Comparison of ENCODE assay signal across 12 cellular contexts in genomic region chr5:138601444-138601843, GRCh38. TPM values are rescaled to one million over a fixed set of nuclear protein-coding genes. Genes with fewer than 3 reads are reported as not detected.
DNase-seq lines count a peak whose midpoint lies in the region; ATAC-seq, FAIRE-seq and TF ChIP-seq lines count a peak whose summit lies in the region.
"Had no signal": no experiment of that assay in that cellular context is flagged by ENCODE, and none has a peak within 500 bp of the region (broad histone marks: within the 10 kb centered on the region; RNA-seq: fewer than 3 reads in every experiment).

No MANE protein-coding gene starts in this region.

- POLR2A ChIA-PET in AG04449 (lab: Yijun Ruan, JAX) = no interaction called here

- H3K4me1 Mint-ChIP-seq in HFFc6 (ENCODE audit: low read depth) (peaks cover 11% of the 10 kb centered on the region), astrocyte (ENCODE audit: low read depth, unreplicated experiment) (peaks cover 24% of the 10 kb centered on the region)

- H3K4me2 ChIP-seq in astrocyte (ENCODE audit: low read length) = no peak overlapping the region

- DNase-seq in AG04449 (ENCODE audit: low read depth, low spot score) = peak; percentile 52
- peak; percentile 79 for DNase-seq in HFFc6
- no peak for DNase-seq in astrocyte (ENCODE audit: low read depth)
- peak; percentile 73 for DNase-seq in kidney tubule cell (ENCODE audit: low spot score)
- no peak for DNase-seq in NCI-H187 (lab: John Stamatoyannopoulos, UW)
- no peak for DNase-seq in effector CD4-positive, alpha-beta T cell
- DNase-seq in DMS53 (lab: John Stamatoyannopoulos, UW) = no peak
- DNase-seq: NCI-H1417 had no signal

- TF ChIP-seq CTCF in AG04449 (IDR thresholded peaks at IDR 0.05; ENCODE audit: insufficient read depth, low read length, missing control alignments) (no peak), HFFc6 (IDR thresholded peaks at IDR 0.05) (no peak), astrocyte (IDR thresholded peaks at IDR 0.05; ENCODE audit: insufficient read depth, low read depth, low read length) (no peak)

- H3K9ac ChIP-seq in astrocyte (ENCODE audit: low read length) = no peak overlapping the region

- H3K36me3 Mint-ChIP-seq in HFFc6 (ENCODE audit: low read depth) (no peaks in the 10 kb centered on the region), astrocyte (ENCODE audit: low read depth, unreplicated experiment) (no peaks in the 10 kb centered on the region)

- no peaks in the 10 kb centered on the region for H3K9me3 ChIP-seq in astrocyte (ENCODE audit: insufficient read depth, low read depth, low read length)
- H3K9me3 ChIP-seq: neutrophil had no signal

- H3K9me3 Mint-ChIP-seq in HFFc6 = no peaks in the 10 kb centered on the region
- H3K9me3 Mint-ChIP-seq in astrocyte (ENCODE audit: unreplicated experiment) = no peaks in the 10 kb centered on the region
- H3K9me3 Mint-ChIP-seq: activated T-helper 2 cell treated with anti-CD3 and anti-CD28 coated beads, Interferon-gamma antibody, Interleukin-2, Interleukin-4, amounts not matched to agents 10 μg/mL and 5 μg/mL and 100 μg/mL, durations not matched to agents 14 hours and 24 hours and 36 hours had no signal

- H3K36me3 ChIP-seq in astrocyte (ENCODE audit: insufficient read depth, low read length) = no peaks in the 10 kb centered on the region
- H3K36me3 ChIP-seq: neutrophil had no signal

- H3K27me3 Mint-ChIP-seq in HFFc6 (ENCODE audit: insufficient read depth) = peaks cover 28% of the 10 kb centered on the region
- H3K27me3 Mint-ChIP-seq in astrocyte (ENCODE audit: low read depth, unreplicated experiment) = peaks cover 12% of the 10 kb centered on the region

- CTCF ChIA-PET in AG04449 (lab: Yijun Ruan, JAX) = interaction anchor here (1.3 kb wide), 2 partner anchors 14 to 22 kb away, joined by 3 to 5 read pairs; no protein-coding TSS in a partner anchor

- FAIRE-seq in astrocyte (lab: Jason Lieb, UNC) = no peak
- FAIRE-seq: frontal cortex had no signal

- no peaks in the 10 kb centered on the region for H4K20me1 ChIP-seq in astrocyte (ENCODE audit: insufficient read depth, low read length)

- H3K27me3 ChIP-seq in astrocyte (ENCODE audit: insufficient read depth, low read length) = peaks cover 30% of the 10 kb centered on the region

- H3K4me3 Mint-ChIP-seq in HFFc6 (no peak overlapping the region), astrocyte (ENCODE audit: unreplicated experiment) (no peak overlapping the region)

- ATAC-seq in GM21447 (IDR thresholded peaks at IDR 0.05; ENCODE audit: unreplicated experiment) = no peak

- no peak overlapping the region for H3K27ac ChIP-seq in astrocyte (ENCODE audit: low read depth, low read length)
- H3K27ac ChIP-seq: neutrophil had no signal

- no peaks in the 10 kb centered on the region for H3K4me1 ChIP-seq in astrocyte (ENCODE audit: insufficient read depth, low read length)

- no peak overlapping the region for H2AFZ ChIP-seq in astrocyte (ENCODE audit: low read depth, low read length)

- H3K4me3 ChIP-seq in AG04449 (ENCODE audit: low read depth, low read length) (no peak overlapping the region), astrocyte (ENCODE audit: insufficient read depth, low read depth, low read length) (no peak overlapping the region)

- H3K79me2 ChIP-seq in astrocyte (ENCODE audit: insufficient read depth, low read length) = no peaks in the 10 kb centered on the region

- H3K27ac Mint-ChIP-seq in HFFc6 (peak overlapping the region; percentile 70), astrocyte (ENCODE audit: unreplicated experiment) (peak overlapping the region; percentile 47)
- H3K27ac Mint-ChIP-seq: activated T-helper 2 cell treated with anti-CD3 and anti-CD28 coated beads, Interferon-gamma antibody, Interleukin-2, Interleukin-4, amounts not matched to agents 10 μg/mL and 5 μg/mL and 100 μg/mL, durations not matched to agents 14 hours and 24 hours and 36 hours had no signal

RNA-seq across cellular contexts. Expression of gene HSPA9, which starts 26.2 kb away (rescaled TPM):
- 100 to 1,000 TPM; 193 to 236 (median 210) TPM for total RNA-seq in HFFc6 (2021; fragmentation: NEBNext Ultra II Directional; extraction: Animal tissue kit (Norgen Biotek cat#: 25700))
- total RNA-seq in astrocyte = 266 and 271 TPM in 2 replicates

RNA-seq across cellular contexts. Expression of gene ETF1, which starts 58.4 kb away (rescaled TPM):
- 100 to 1,000 TPM; 133 to 153 (median 148) TPM for total RNA-seq in HFFc6 (2021; fragmentation: NEBNext Ultra II Directional; extraction: Animal tissue kit (Norgen Biotek cat#: 25700))
- total RNA-seq in astrocyte = 139 and 153 TPM in 2 replicates

Comparison
In these comparisons a context has a peak if more than half of its experiments do, and no peak if none do; other contexts are left out.
1. DNase-seq: peak in AG04449 (single experiment), HFFc6 (single experiment) and kidney tubule cell (single experiment); none in astrocyte (single experiment), NCI-H187 (0 of 2), effector CD4-positive, alpha-beta T cell (single experiment) and DMS53 (single experiment).